In the genomic region with DNA sequence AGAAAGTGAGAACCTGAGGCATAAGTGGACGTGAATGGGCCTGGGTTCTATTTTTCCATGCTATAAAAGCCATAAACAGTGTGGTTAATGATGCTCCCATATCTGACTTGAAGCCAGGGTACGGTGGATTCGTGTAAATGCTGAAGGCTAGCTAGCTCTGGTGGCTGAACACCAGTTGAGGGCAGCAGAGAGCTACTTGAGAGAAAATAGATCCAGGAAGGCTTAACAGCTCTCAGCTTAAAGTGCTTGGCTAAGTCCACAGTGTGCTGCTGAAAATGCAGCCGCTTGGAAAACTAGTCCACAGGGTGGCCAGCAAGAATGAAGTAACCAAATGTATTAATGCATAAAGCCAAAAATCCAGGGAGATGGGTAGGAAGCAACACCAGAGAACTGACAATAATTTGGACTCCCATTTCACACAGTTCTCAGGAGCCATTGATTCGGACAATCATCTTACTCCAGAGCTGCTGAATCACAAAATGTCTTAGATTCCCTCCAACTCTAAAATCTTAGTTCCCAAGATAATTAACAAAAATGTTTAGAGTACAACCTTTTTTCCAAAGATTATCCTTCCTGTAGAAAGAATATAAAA, we compare ENCODE assay signal across 8 cellular contexts. TPM values are rescaled to one million over a fixed set of nuclear protein-coding genes. Genes with fewer than 3 reads are reported as not detected.
DNase-seq lines count a peak whose midpoint lies in the region; ATAC-seq and TF ChIP-seq lines count a peak whose summit lies in the region.

No MANE protein-coding gene starts in this region.

- H3K27ac Mint-ChIP-seq in activated naive CD8-positive, alpha-beta T cell treated with anti-CD3 and anti-CD28 coated beads, Interleukin-2, amount 50 U/mL, for 24 hours = no peak overlapping the region

- no peak overlapping the region for H2AFZ ChIP-seq in fibroblast of lung (ENCODE audit: low read length)

- H3K27ac ChIP-seq in fibroblast of lung (ENCODE audit: insufficient read depth, low read length) = no peak overlapping the region

- H3K27me3 ChIP-seq in fibroblast of lung (ENCODE audit: control insufficient read depth, insufficient read depth, low read length) = peaks cover 18% of the 10 kb centered on the region

- no peaks in the 10 kb centered on the region for H3K4me1 Mint-ChIP-seq in activated naive CD8-positive, alpha-beta T cell treated with anti-CD3 and anti-CD28 coated beads, Interleukin-2, amount 50 U/mL, for 24 hours

- no peak overlapping the region for H3K9ac ChIP-seq in fibroblast of lung (ENCODE audit: insufficient read depth, low read length)

- peak; percentile 72 for ATAC-seq in GM21360 (IDR thresholded peaks at IDR 0.05; ENCODE audit: unreplicated experiment)
- no peak for ATAC-seq in activated naive CD8-positive, alpha-beta T cell treated with anti-CD3 and anti-CD28 coated beads, Interleukin-2, amount 50 U/mL, for 24 hours

- H3K36me3 Mint-ChIP-seq in activated naive CD8-positive, alpha-beta T cell treated with anti-CD3 and anti-CD28 coated beads, Interleukin-2, amount 50 U/mL, for 24 hours (ENCODE audit: low read depth) = no peaks in the 10 kb centered on the region

- no peak overlapping the region for H3K4me2 ChIP-seq in fibroblast of lung (ENCODE audit: extremely low read depth, insufficient read depth, low read length)

- peaks cover 36% of the 10 kb centered on the region for H3K27me3 Mint-ChIP-seq in activated naive CD8-positive, alpha-beta T cell treated with anti-CD3 and anti-CD28 coated beads, Interleukin-2, amount 50 U/mL, for 24 hours

- H3K4me1 ChIP-seq in fibroblast of lung (ENCODE audit: control insufficient read depth, extremely low read depth, insufficient read depth, low read length) = no peaks in the 10 kb centered on the region

- no peaks in the 10 kb centered on the region for H3K9me3 ChIP-seq in fibroblast of lung (ENCODE audit: control insufficient read depth, insufficient read depth, low read depth, low read length)

- no peaks in the 10 kb centered on the region for H3K79me2 ChIP-seq in fibroblast of lung (ENCODE audit: control insufficient read depth, insufficient read depth, low read length)

- peak; percentile 73 to 78 for TF ChIP-seq CTCF in fibroblast of lung (conservative IDR thresholded peaks at IDR 0.05 in 1 of 2, IDR thresholded peaks at IDR 0.05 in 1 of 2; ENCODE audit: low read depth in 1 of 2, low read length in 2 of 2)

- no peaks in the 10 kb centered on the region for H4K20me1 ChIP-seq in fibroblast of lung (ENCODE audit: control insufficient read depth, extremely low read depth, insufficient read depth, low read length)

- peaks cover 6% of the 10 kb centered on the region for H3K9me3 Mint-ChIP-seq in activated naive CD8-positive, alpha-beta T cell treated with anti-CD3 and anti-CD28 coated beads, Interleukin-2, amount 50 U/mL, for 24 hours

- no peak overlapping the region for H3K4me3 ChIP-seq in fibroblast of lung (replicated peaks in 1 of 4; ENCODE audit: control extremely low read depth in 1 of 4, insufficient read depth in 1 of 4, low read depth in 3 of 4, low read length in 4 of 4)

- DNase-seq in EH (ENCODE audit: low read depth) = peak; percentile 63
- DNase-seq in KG1 (lab: John Stamatoyannopoulos, UW) = peak; percentile 3
- peak; percentile 42 for DNase-seq in RPMI8226
- peak; percentile 59 to 63 for DNase-seq in fibroblast of lung (ENCODE audit: low read depth in 2 of 2)
- peak; percentile 26 for DNase-seq in smooth muscle cell of the brain vasculature (ENCODE audit: low read depth, low spot score)
- DNase-seq in activated CD8-positive, alpha-beta memory T cell treated with anti-CD3 and anti-CD28 coated beads for 24 hours = no peak
- no peak for DNase-seq in activated naive CD8-positive, alpha-beta T cell treated with anti-CD3 and anti-CD28 coated beads, Interleukin-2, amount 50 U/mL, for 24 hours

- no peak overlapping the region for H3K4me3 Mint-ChIP-seq in activated naive CD8-positive, alpha-beta T cell treated with anti-CD3 and anti-CD28 coated beads, Interleukin-2, amount 50 U/mL, for 24 hours

- no peaks in the 10 kb centered on the region for H3K36me3 ChIP-seq in fibroblast of lung (ENCODE audit: control insufficient read depth, insufficient read depth, low read length)

RNA-seq across cellular contexts. Expression of a gene that starts 15.0 kb away (rescaled TPM):
- total RNA-seq in fibroblast of lung = not detected in 2 replicates
- polyA plus RNA-seq in fibroblast of lung = 0.01 TPM in 1 of 2 replicates, not detected in the other
- polyA plus RNA-seq in fibroblast of lung (2012) = 0.06 TPM in 1 of 2 replicates, not detected in the other
- polyA minus RNA-seq in fibroblast of lung (ENCODE audit: low replicate concordance) = 0.08 TPM in 1 of 2 replicates, not detected in the other

Comparison
In these comparisons a context has a peak if more than half of its experiments do, and no peak if none do; other contexts are left out.
1. DNase-seq: peak in EH (single experiment), KG1 (single experiment), RPMI8226 (single experiment), fibroblast of lung (2 of 2) and smooth muscle cell of the brain vasculature (single experiment); none in activated CD8-positive, alpha-beta memory T cell treated with anti-CD3 and anti-CD28 coated beads for 24 hours (single experiment) and activated naive CD8-positive, alpha-beta T cell treated with anti-CD3 and anti-CD28 coated beads, Interleukin-2, amount 50 U/mL, for 24 hours (single experiment).